9 cellular contexts compared by ENCODE assay signal in the genomic region with DNA sequence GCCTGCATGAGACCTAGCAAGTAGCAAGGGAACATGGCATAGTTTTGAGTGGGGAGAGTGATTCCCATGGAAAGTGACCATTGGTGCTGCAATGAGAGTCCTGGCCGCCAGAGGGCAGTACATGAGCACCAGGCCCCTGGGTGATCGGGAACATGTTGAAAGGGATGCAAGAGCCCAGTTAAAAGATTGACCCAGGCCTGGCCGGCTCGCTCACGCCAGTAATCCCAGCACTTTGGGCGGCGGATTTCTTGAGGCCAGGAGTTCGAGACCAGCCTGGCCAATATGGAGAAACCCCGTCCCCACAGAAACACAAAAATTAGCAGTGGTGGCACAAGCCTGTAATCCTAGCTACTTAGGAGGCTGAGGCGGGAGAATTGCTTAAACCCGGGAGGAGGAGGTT. TPM values are rescaled to one million over a fixed set of nuclear protein-coding genes. Genes with fewer than 3 reads are reported as not detected.
DNase-seq lines count a peak whose midpoint lies in the region; ATAC-seq, FAIRE-seq and TF ChIP-seq lines count a peak whose summit lies in the region.
"Had no signal": no experiment of that assay in that cellular context is flagged by ENCODE, and none has a peak within 500 bp of the region (broad histone marks: within the 10 kb centered on the region; RNA-seq: fewer than 3 reads in every experiment).

No MANE protein-coding gene starts in this region.

- H3K36me3 Mint-ChIP-seq in osteocyte (ENCODE audit: unreplicated experiment): peaks cover 34% of the 10 kb centered on the region
- H3K36me3 Mint-ChIP-seq: IgD-negative memory B cell had no signal

- DNase-seq in BE2C (peak; percentile 39), Peyer's patch (peak; percentile 38 to 84 (median 62)), frontal cortex (ENCODE audit: low spot score in 2 of 2) (peak; percentile 16 to 22), osteocyte (ENCODE audit: extremely low spot score, unreplicated experiment) (peak; percentile 87), upper lobe of right lung (peak; percentile 87)
- DNase-seq in activated T-helper 1 cell treated with anti-CD3 and anti-CD28 coated beads, Interleukin-2, amount 50 U/mL, for 16 hours (ENCODE audit: low read depth in 1 of 2, low spot score in 1 of 2): peak; percentile 35 to 42

- TF ChIP-seq POLR2A in Peyer's patch (IDR thresholded peaks at IDR 0.05): no peak

- H3K4me3 Mint-ChIP-seq in osteocyte (ENCODE audit: unreplicated experiment): no peak overlapping the region
- H3K4me3 Mint-ChIP-seq: IgD-negative memory B cell had no signal

- H3K27me3 ChIP-seq in BE2C (no peaks in the 10 kb centered on the region), Peyer's patch (no peaks in the 10 kb centered on the region), upper lobe of right lung (no peaks in the 10 kb centered on the region)

- H3K9me3 ChIP-seq in BE2C (no peaks in the 10 kb centered on the region), Peyer's patch (no peaks in the 10 kb centered on the region), upper lobe of right lung (no peaks in the 10 kb centered on the region)

- H3K36me3 ChIP-seq in BE2C (no peaks in the 10 kb centered on the region), Peyer's patch (no peaks in the 10 kb centered on the region), upper lobe of right lung (no peaks in the 10 kb centered on the region)

- no peaks in the 10 kb centered on the region for H3K9me3 Mint-ChIP-seq in osteocyte (ENCODE audit: unreplicated experiment)
- H3K9me3 Mint-ChIP-seq: IgD-negative memory B cell had no signal

- intact Hi-C loops in upper lobe of right lung (cut with DNase I): loop anchor here (10.0 kb wide), 1 partner anchor 74 kb away; no protein-coding TSS in a partner anchor

- peak; percentile 75 for TF ChIP-seq CTCF in BE2C (IDR thresholded peaks at IDR 0.05; ENCODE audit: low read depth, low read length)
- peak; percentile 34 to 81 (median 66) for TF ChIP-seq CTCF in Peyer's patch (IDR thresholded peaks at IDR 0.05)
- peak; percentile 84 for TF ChIP-seq CTCF in osteocyte (IDR thresholded peaks at IDR 0.05)
- peak; percentile 93 for TF ChIP-seq CTCF in upper lobe of right lung (IDR thresholded peaks at IDR 0.05)

- peak; percentile 96 for ATAC-seq in GM19023 (IDR thresholded peaks at IDR 0.05; ENCODE audit: unreplicated experiment)
- ATAC-seq in HG03135 (IDR thresholded peaks at IDR 0.05; ENCODE audit: unreplicated experiment): peak; percentile 73
- ATAC-seq in upper lobe of right lung: peak; percentile 99

- H3K4me1 ChIP-seq in BE2C (no peaks in the 10 kb centered on the region), Peyer's patch (no peaks in the 10 kb centered on the region), upper lobe of right lung (no peaks in the 10 kb centered on the region)

- no peak overlapping the region for H3K27ac Mint-ChIP-seq in osteocyte (ENCODE audit: unreplicated experiment)
- H3K27ac Mint-ChIP-seq: IgD-negative memory B cell had no signal

- no peak overlapping the region for H3K27ac ChIP-seq in Peyer's patch
- H3K27ac ChIP-seq in upper lobe of right lung: no peak overlapping the region

- H3K4me3 ChIP-seq in BE2C (ENCODE audit: low read depth, low read length): no peak overlapping the region
- no peak overlapping the region for H3K4me3 ChIP-seq in Peyer's patch
- H3K4me3 ChIP-seq in upper lobe of right lung: no peak overlapping the region

- no peak for FAIRE-seq in frontal cortex (lab: Jason Lieb, UNC)

- peaks cover 25% of the 10 kb centered on the region for H3K4me1 Mint-ChIP-seq in osteocyte (ENCODE audit: unreplicated experiment)

- no peaks in the 10 kb centered on the region for H3K27me3 Mint-ChIP-seq in osteocyte (ENCODE audit: unreplicated experiment)

RNA-seq across cellular contexts. Expression of gene FAP, which starts 22.2 kb away (rescaled TPM):
- polyA plus RNA-seq in BE2C (2012; ENCODE audit: insufficient read depth, insufficient read length, low read depth): not detected
- total RNA-seq in Peyer's patch: 1 to 10 TPM in 3 of 4 donors, not detected in 1; 1.9 to 2.6 (median 2.3) TPM
- 2.4 TPM for total RNA-seq in frontal cortex
- 36.4 and 38.1 TPM in 2 replicates for total RNA-seq in osteocyte
- total RNA-seq in upper lobe of right lung: 5.4 TPM
- polyA plus RNA-seq: IgD-negative memory B cell had no signal

Comparison
In these comparisons a context has a peak if more than half of its experiments do, and no peak if none do; other contexts are left out.
1. DNase-seq: peak in every context shown above with its lines; median percentile 87 in osteocyte; 87 in upper lobe of right lung; 62 in Peyer's patch; 39 in BE2C; 38 in activated T-helper 1 cell treated with anti-CD3 and anti-CD28 coated beads, Interleukin-2, amount 50 U/mL, for 16 hours; 19 in frontal cortex.